In genomic region chr6:154459513-154459912, GRCh38 we compare ENCODE assay signal across 1 cellular context.
TF ChIP-seq lines count a peak whose summit lies in the region.

No MANE protein-coding gene starts in this region.

TF ChIP-seq in WTC11, 78 proteins besides CTCF, POLR2A, EP300 and RAD21 (continued from another document):
- TF ChIP-seq ZNF532 (CRISPR knock-in tag; IDR thresholded peaks at IDR 0.05; ENCODE audit: borderline replicate concordance) = no peak
- no peak for TF ChIP-seq KAT7 (CRISPR knock-in tag; IDR thresholded peaks at IDR 0.05; ENCODE audit: borderline replicate concordance)
- TF ChIP-seq TP53 (CRISPR knock-in tag; IDR thresholded peaks at IDR 0.05) = no peak
- no peak for TF ChIP-seq E2F4 (CRISPR knock-in tag; IDR thresholded peaks at IDR 0.05; ENCODE audit: borderline replicate concordance, low read depth)
- TF ChIP-seq ETV6 (CRISPR knock-in tag; IDR thresholded peaks at IDR 0.05) = no peak
- no peak for TF ChIP-seq MXD4 (CRISPR knock-in tag; IDR thresholded peaks at IDR 0.05; ENCODE audit: borderline replicate concordance)
- TF ChIP-seq ERG (CRISPR knock-in tag; IDR thresholded peaks at IDR 0.05) = no peak
- TF ChIP-seq GABPB1 (CRISPR knock-in tag; IDR thresholded peaks at IDR 0.05) = no peak
- TF ChIP-seq ZNF263 (CRISPR knock-in tag; IDR thresholded peaks at IDR 0.05; ENCODE audit: low read depth) = no peak
- TF ChIP-seq TEAD1 (CRISPR knock-in tag; IDR thresholded peaks at IDR 0.05) = no peak
- no peak for TF ChIP-seq CREB1 (CRISPR knock-in tag; IDR thresholded peaks at IDR 0.05)
- no peak for TF ChIP-seq TEAD4 (CRISPR knock-in tag; IDR thresholded peaks at IDR 0.05)
- TF ChIP-seq FOXP1 (CRISPR knock-in tag; IDR thresholded peaks at IDR 0.05; ENCODE audit: borderline replicate concordance) = no peak
- TF ChIP-seq PRDM15 (CRISPR knock-in tag; IDR thresholded peaks at IDR 0.05) = no peak
